In the genomic region with DNA sequence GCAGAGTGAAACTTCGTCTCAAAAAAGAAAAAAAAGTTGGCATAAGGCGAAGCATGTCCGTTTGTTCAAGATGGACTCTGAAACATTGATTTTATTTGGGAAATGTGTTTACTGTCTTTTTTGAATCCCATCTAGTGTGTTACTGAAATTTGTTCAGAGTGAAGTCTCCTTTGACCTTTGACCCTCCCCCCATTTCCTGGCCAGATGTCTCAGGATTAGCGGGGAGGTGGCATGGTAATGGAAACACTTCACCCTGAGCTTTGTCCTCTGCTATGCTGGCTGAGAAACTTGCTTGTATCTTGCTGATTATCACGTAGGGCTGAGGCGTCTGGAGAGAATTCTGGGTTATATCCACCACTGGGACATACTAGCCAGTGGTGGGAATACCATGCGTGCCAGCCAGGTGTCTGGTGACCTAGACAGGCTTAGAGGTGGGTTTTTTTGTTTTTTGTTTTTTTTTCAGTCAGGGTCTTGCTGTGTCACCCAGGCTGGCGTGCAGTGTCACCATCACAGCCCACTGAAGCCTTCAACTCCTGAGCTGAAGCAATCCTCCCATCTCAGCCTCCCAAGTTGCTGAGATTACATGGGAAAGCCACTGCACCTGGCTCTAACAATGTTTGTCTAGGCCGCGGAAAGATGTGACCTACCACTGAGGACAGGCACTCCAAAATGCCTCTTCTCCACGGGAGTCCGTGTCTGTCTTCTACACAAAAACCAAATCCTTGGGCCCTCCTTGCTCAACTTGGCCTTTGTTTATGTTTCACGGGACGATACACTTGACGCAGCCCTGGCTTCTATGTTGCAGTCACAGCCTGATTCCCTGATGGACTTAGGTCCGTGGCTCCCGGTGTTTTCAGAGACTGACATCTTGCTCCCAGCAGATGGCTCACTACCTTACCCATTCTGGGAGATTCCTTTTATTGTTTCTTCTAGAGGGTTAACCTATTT, we compare ENCODE assay signal across 2 cellular contexts.
TF ChIP-seq lines count a peak whose summit lies in the region.

No MANE protein-coding gene starts in this region.

TF ChIP-seq in GM23338, 12 proteins besides CTCF, POLR2A, EP300 and RAD21 (continues in another document):
- TF ChIP-seq NANOG (IDR thresholded peaks at IDR 0.05; ENCODE audit: borderline replicate concordance) (no peak), EZH2phosphoT487 (IDR thresholded peaks at IDR 0.05; ENCODE audit: unreplicated experiment) (no peak), POLR2AphosphoS5 (IDR thresholded peaks at IDR 0.05; ENCODE audit: low read depth) (no peak), ZNF331 (CRISPR knock-in tag; IDR thresholded peaks at IDR 0.05; ENCODE audit: low read depth) (no peak), ZNF114 (CRISPR knock-in tag; IDR thresholded peaks at IDR 0.05) (no peak), CREB1 (CRISPR knock-in tag; IDR thresholded peaks at IDR 0.05; ENCODE audit: low read depth) (no peak), EZH2 (IDR thresholded peaks at IDR 0.05; ENCODE audit: low read depth, unreplicated experiment) (no peak)
- TF ChIP-seq, protein P1, sequence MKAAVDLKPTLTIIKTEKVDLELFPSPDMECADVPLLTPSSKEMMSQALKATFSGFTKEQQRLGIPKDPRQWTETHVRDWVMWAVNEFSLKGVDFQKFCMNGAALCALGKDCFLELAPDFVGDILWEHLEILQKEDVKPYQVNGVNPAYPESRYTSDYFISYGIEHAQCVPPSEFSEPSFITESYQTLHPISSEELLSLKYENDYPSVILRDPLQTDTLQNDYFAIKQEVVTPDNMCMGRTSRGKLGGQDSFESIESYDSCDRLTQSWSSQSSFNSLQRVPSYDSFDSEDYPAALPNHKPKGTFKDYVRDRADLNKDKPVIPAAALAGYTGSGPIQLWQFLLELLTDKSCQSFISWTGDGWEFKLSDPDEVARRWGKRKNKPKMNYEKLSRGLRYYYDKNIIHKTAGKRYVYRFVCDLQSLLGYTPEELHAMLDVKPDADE (IDR thresholded peaks at IDR 0.05), result no peak
- TF ChIP-seq, protein P2, sequence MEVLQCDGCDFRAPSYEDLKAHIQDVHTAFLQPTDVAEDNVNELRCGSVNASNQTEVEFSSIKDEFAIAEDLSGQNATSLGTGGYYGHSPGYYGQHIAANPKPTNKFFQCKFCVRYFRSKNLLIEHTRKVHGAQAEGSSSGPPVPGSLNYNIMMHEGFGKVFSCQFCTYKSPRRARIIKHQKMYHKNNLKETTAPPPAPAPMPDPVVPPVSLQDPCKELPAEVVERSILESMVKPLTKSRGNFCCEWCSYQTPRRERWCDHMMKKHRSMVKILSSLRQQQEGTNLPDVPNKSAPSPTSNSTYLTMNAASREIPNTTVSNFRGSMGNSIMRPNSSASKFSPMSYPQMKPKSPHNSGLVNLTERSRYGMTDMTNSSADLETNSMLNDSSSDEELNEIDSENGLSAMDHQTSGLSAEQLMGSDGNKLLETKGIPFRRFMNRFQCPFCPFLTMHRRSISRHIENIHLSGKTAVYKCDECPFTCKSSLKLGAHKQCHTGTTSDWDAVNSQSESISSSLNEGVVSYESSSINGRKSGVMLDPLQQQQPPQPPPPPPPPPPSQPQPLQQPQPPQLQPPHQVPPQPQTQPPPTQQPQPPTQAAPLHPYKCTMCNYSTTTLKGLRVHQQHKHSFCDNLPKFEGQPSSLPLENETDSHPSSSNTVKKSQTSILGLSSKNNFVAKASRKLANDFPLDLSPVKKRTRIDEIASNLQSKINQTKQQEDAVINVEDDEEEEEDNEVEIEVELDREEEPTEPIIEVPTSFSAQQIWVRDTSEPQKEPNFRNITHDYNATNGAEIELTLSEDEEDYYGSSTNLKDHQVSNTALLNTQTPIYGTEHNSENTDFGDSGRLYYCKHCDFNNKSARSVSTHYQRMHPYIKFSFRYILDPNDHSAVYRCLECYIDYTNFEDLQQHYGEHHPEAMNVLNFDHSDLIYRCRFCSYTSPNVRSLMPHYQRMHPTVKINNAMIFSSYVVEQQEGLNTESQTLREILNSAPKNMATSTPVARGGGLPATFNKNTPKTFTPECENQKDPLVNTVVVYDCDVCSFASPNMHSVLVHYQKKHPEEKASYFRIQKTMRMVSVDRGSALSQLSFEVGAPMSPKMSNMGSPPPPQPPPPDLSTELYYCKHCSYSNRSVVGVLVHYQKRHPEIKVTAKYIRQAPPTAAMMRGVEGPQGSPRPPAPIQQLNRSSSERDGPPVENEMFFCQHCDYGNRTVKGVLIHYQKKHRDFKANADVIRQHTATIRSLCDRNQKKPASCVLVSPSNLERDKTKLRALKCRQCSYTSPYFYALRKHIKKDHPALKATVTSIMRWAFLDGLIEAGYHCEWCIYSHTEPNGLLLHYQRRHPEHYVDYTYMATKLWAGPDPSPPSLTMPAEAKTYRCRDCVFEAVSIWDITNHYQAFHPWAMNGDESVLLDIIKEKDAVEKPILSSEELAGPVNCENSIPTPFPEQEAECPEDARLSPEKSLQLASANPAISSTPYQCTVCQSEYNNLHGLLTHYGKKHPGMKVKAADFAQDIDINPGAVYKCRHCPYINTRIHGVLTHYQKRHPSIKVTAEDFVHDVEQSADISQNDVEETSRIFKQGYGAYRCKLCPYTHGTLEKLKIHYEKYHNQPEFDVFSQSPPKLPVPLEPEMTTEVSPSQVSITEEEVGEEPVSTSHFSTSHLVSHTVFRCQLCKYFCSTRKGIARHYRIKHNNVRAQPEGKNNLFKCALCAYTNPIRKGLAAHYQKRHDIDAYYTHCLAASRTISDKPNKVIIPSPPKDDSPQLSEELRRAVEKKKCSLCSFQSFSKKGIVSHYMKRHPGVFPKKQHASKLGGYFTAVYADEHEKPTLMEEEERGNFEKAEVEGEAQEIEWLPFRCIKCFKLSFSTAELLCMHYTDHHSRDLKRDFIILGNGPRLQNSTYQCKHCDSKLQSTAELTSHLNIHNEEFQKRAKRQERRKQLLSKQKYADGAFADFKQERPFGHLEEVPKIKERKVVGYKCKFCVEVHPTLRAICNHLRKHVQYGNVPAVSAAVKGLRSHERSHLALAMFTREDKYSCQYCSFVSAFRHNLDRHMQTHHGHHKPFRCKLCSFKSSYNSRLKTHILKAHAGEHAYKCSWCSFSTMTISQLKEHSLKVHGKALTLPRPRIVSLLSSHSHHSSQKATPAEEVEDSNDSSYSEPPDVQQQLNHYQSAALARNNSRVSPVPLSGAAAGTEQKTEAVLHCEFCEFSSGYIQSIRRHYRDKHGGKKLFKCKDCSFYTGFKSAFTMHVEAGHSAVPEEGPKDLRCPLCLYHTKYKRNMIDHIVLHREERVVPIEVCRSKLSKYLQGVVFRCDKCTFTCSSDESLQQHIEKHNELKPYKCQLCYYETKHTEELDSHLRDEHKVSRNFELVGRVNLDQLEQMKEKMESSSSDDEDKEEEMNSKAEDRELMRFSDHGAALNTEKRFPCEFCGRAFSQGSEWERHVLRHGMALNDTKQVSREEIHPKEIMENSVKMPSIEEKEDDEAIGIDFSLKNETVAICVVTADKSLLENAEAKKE (CRISPR knock-in tag; IDR thresholded peaks at IDR 0.05), result no peak

TF ChIP-seq in HepG2, 621 proteins besides CTCF, POLR2A, EP300 and RAD21 (continues in another document):
- TF ChIP-seq NR2F6 (IDR thresholded peaks at IDR 0.05) (peak; percentile 91), NR2F6 (CRISPR knock-in tag; IDR thresholded peaks at IDR 0.05) (peak; percentile 55), ZNF557 (CRISPR knock-in tag; IDR thresholded peaks at IDR 0.05) (0 out of 2 replicates have a peak, but pooled peaks have one; percentile 55), YEATS4 (CRISPR knock-in tag; IDR thresholded peaks at IDR 0.05; ENCODE audit: borderline replicate concordance) (peak; percentile 45; the same call in 1 of the 2 replicates), ZNF234 (CRISPR knock-in tag; conservative IDR thresholded peaks at IDR 0.05) (no peak), ZNF747 (CRISPR knock-in tag; IDR thresholded peaks at IDR 0.05; ENCODE audit: borderline replicate concordance) (peak; percentile 63; the same call in 1 of the 2 replicates), TBX2 (CRISPR knock-in tag; IDR thresholded peaks at IDR 0.05; ENCODE audit: borderline replicate concordance) (peak; percentile 63; the same call in 1 of the 2 replicates), ZFY (CRISPR knock-in tag; IDR thresholded peaks at IDR 0.05) (peak; percentile 46), ZNF251 (CRISPR knock-in tag; IDR thresholded peaks at IDR 0.05) (no peak), HNF4A (CRISPR knock-in tag; IDR thresholded peaks at IDR 0.05) (peak; percentile 68)
- TF ChIP-seq, protein P3, sequence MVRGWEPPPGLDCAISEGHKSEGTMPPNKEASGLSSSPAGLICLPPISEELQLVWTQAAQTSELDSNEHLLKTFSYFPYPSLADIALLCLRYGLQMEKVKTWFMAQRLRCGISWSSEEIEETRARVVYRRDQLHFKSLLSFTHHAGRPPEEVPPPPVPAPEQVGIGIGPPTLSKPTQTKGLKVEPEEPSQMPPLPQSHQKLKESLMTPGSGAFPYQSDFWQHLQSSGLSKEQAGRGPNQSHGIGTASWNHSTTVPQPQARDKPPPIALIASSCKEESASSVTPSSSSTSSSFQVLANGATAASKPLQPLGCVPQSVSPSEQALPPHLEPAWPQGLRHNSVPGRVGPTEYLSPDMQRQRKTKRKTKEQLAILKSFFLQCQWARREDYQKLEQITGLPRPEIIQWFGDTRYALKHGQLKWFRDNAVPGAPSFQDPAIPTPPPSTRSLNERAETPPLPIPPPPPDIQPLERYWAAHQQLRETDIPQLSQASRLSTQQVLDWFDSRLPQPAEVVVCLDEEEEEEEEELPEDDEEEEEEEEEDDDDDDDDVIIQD (CRISPR knock-in tag; IDR thresholded peaks at IDR 0.05; ENCODE audit: low read depth), result 0 out of 2 replicates have a peak, but pooled peaks have one; percentile 29
- TF ChIP-seq, protein P4, sequence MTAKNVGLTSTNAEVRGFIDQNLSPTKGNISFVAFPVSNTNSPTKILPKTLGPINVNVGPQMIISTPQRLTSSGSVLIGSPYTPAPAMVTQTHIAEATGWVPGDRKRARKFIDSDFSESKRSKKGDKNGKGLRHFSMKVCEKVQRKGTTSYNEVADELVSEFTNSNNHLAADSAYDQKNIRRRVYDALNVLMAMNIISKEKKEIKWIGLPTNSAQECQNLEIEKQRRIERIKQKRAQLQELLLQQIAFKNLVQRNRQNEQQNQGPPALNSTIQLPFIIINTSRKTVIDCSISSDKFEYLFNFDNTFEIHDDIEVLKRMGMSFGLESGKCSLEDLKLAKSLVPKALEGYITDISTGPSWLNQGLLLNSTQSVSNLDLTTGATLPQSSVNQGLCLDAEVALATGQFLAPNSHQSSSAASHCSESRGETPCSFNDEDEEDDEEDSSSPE (CRISPR knock-in tag; IDR thresholded peaks at IDR 0.05), result peak; percentile 12; the same call in 1 of the 2 replicates
- TF ChIP-seq, protein P5, sequence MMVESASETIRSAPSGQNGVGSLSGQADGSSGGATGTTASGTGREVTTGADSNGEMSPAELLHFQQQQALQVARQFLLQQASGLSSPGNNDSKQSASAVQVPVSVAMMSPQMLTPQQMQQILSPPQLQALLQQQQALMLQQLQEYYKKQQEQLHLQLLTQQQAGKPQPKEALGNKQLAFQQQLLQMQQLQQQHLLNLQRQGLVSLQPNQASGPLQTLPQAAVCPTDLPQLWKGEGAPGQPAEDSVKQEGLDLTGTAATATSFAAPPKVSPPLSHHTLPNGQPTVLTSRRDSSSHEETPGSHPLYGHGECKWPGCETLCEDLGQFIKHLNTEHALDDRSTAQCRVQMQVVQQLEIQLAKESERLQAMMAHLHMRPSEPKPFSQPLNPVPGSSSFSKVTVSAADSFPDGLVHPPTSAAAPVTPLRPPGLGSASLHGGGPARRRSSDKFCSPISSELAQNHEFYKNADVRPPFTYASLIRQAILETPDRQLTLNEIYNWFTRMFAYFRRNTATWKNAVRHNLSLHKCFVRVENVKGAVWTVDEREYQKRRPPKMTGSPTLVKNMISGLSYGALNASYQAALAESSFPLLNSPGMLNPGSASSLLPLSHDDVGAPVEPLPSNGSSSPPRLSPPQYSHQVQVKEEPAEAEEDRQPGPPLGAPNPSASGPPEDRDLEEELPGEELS (CRISPR knock-in tag; IDR thresholded peaks at IDR 0.05), result 0 out of 2 replicates have a peak, but pooled peaks have one; percentile 16
- TF ChIP-seq, protein P6, sequence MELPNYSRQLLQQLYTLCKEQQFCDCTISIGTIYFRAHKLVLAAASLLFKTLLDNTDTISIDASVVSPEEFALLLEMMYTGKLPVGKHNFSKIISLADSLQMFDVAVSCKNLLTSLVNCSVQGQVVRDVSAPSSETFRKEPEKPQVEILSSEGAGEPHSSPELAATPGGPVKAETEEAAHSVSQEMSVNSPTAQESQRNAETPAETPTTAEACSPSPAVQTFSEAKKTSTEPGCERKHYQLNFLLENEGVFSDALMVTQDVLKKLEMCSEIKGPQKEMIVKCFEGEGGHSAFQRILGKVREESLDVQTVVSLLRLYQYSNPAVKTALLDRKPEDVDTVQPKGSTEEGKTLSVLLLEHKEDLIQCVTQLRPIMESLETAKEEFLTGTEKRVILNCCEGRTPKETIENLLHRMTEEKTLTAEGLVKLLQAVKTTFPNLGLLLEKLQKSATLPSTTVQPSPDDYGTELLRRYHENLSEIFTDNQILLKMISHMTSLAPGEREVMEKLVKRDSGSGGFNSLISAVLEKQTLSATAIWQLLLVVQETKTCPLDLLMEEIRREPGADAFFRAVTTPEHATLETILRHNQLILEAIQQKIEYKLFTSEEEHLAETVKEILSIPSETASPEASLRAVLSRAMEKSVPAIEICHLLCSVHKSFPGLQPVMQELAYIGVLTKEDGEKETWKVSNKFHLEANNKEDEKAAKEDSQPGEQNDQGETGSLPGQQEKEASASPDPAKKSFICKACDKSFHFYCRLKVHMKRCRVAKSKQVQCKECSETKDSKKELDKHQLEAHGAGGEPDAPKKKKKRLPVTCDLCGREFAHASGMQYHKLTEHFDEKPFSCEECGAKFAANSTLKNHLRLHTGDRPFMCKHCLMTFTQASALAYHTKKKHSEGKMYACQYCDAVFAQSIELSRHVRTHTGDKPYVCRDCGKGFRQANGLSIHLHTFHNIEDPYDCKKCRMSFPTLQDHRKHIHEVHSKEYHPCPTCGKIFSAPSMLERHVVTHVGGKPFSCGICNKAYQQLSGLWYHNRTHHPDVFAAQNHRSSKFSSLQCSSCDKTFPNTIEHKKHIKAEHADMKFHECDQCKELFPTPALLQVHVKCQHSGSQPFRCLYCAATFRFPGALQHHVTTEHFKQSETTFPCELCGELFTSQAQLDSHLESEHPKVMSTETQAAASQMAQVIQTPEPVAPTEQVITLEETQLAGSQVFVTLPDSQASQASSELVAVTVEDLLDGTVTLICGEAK (IDR thresholded peaks at IDR 0.05), result no peak
- TF ChIP-seq, protein P6 (CRISPR knock-in tag; IDR thresholded peaks at IDR 0.05), result 0 out of 2 replicates have a peak, but pooled peaks have one; percentile 18
